8 cellular contexts compared by ENCODE assay signal in the genomic region with DNA sequence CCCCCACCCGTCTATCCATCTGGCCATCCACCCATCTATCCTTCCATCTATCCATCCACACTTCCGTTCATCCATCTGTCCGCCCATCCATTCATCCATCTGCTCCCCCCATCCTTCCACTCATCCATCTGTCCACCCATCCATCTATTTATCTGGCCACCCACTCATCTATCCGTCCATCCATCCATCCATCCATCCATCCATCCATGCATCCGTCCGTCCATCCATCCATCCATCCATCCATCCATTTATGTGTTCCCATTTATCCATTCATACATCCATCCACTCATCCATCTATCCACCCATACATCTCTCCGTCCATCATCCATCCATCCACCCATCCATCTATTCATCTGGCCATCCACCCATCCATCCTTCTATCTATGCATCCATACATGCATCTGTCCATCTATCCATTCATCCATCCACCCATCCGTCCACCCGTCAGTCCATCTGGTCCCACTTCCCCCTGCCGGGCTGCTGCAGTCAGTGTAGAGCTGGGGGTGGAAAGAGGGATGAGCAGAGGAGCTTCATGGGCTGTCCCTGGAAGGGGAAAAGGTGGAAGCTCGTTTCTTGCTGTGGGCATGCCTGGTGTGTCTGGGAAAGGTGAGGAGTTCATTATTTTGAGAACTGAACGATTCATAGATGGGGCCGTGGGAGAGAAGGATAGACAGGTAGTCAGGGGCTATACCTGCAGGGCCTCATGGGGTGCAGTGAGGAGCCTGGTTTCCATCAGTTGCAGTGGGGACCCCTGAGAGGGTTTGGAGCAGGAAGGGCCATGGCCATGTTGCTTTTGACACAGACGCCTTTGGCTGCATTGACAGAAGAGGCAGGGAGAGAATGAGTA. TPM values are rescaled to one million over a fixed set of nuclear protein-coding genes. Genes with fewer than 3 reads are reported as not detected.
DNase-seq lines count a peak whose midpoint lies in the region; ATAC-seq and TF ChIP-seq lines count a peak whose summit lies in the region.

No MANE protein-coding gene starts in this region.

- no peaks in the 10 kb centered on the region for H3K36me3 ChIP-seq in suprapubic skin

- H3K36me3 Mint-ChIP-seq in activated CD4-positive, alpha-beta T cell treated with anti-CD3 and anti-CD28 coated beads for 36 hours (ENCODE audit: low read depth), result peaks cover 3% of the 10 kb centered on the region
- H3K36me3 Mint-ChIP-seq in activated naive CD8-positive, alpha-beta T cell treated with anti-CD3 and anti-CD28 coated beads, Interleukin-2, amount 50 U/mL, for 24 hours (ENCODE audit: low read depth), result no peaks in the 10 kb centered on the region

- peak overlapping the region; percentile 76 for H3K4me3 ChIP-seq in suprapubic skin

- no peak for ATAC-seq in activated CD4-positive, alpha-beta T cell treated with anti-CD3 and anti-CD28 coated beads for 36 hours
- ATAC-seq in activated naive CD8-positive, alpha-beta T cell treated with anti-CD3 and anti-CD28 coated beads, Interleukin-2, amount 50 U/mL, for 24 hours, result no peak
- no peak for ATAC-seq in GM18519 (IDR thresholded peaks at IDR 0.05; ENCODE audit: low FRiP score, unreplicated experiment)

- H3K27ac Mint-ChIP-seq in activated CD4-positive, alpha-beta T cell treated with anti-CD3 and anti-CD28 coated beads for 36 hours, result peak overlapping the region; percentile 33
- peak overlapping the region; percentile 73 for H3K27ac Mint-ChIP-seq in activated naive CD8-positive, alpha-beta T cell treated with anti-CD3 and anti-CD28 coated beads, Interleukin-2, amount 50 U/mL, for 24 hours

- POLR2A ChIA-PET in activated CD4-positive, alpha-beta T cell treated with anti-CD3 and anti-CD28 coated beads for 36 hours (lab: Charles Lee), result no interaction called here

- no peaks in the 10 kb centered on the region for H3K9me3 Mint-ChIP-seq in activated CD4-positive, alpha-beta T cell treated with anti-CD3 and anti-CD28 coated beads for 36 hours (ENCODE audit: low read depth)
- no peaks in the 10 kb centered on the region for H3K9me3 Mint-ChIP-seq in activated naive CD8-positive, alpha-beta T cell treated with anti-CD3 and anti-CD28 coated beads, Interleukin-2, amount 50 U/mL, for 24 hours

- no peak for TF ChIP-seq CTCF in suprapubic skin (IDR thresholded peaks at IDR 0.05)

- no peaks in the 10 kb centered on the region for H3K27me3 ChIP-seq in layer of hippocampus (ENCODE audit: control insufficient read depth, insufficient read depth, low read length)
- H3K27me3 ChIP-seq in suprapubic skin, result no peaks in the 10 kb centered on the region

- H3K4me1 Mint-ChIP-seq in activated CD4-positive, alpha-beta T cell treated with anti-CD3 and anti-CD28 coated beads for 36 hours, result peaks cover 20% of the 10 kb centered on the region
- peaks cover 23% of the 10 kb centered on the region for H3K4me1 Mint-ChIP-seq in activated naive CD8-positive, alpha-beta T cell treated with anti-CD3 and anti-CD28 coated beads, Interleukin-2, amount 50 U/mL, for 24 hours

- WGBS in suprapubic skin, result 80% methylated on average over 14 of the region's 14 CpGs

- CTCF ChIA-PET in activated CD4-positive, alpha-beta T cell treated with anti-CD3 and anti-CD28 coated beads for 36 hours (lab: Charles Lee), result interaction anchor here (1.0 kb wide), 1 partner anchor 38 kb away, joined by 4 read pairs; a partner anchor contains a TSS

- TF ChIP-seq EP300 in suprapubic skin (IDR thresholded peaks at IDR 0.05), result no peak

- peak overlapping the region; percentile 58 for H3K4me3 Mint-ChIP-seq in activated CD4-positive, alpha-beta T cell treated with anti-CD3 and anti-CD28 coated beads for 36 hours
- H3K4me3 Mint-ChIP-seq in activated naive CD8-positive, alpha-beta T cell treated with anti-CD3 and anti-CD28 coated beads, Interleukin-2, amount 50 U/mL, for 24 hours, result peak overlapping the region; percentile 74

- H3K4me1 ChIP-seq in suprapubic skin, result peaks cover 30% of the 10 kb centered on the region

- H3K9me3 ChIP-seq in suprapubic skin, result no peaks in the 10 kb centered on the region

- no peak for TF ChIP-seq POLR2A in suprapubic skin (IDR thresholded peaks at IDR 0.05)

- DNase-seq in activated CD4-positive, alpha-beta T cell treated with anti-CD3 and anti-CD28 coated beads for 36 hours, result no peak
- DNase-seq in activated CD4-positive, alpha-beta T cell treated with anti-CD3 and anti-CD28 coated beads for 4 hours, result no peak
- no peak for DNase-seq in activated naive CD8-positive, alpha-beta T cell treated with anti-CD3 and anti-CD28 coated beads, Interleukin-2, amount 50 U/mL, for 24 hours
- DNase-seq in suprapubic skin (ENCODE audit: low spot score in 2 of 2) (no peak), HCEC 1CT (no peak), NCI-H2081 treated with DMSO at 0.1 percent for 48 hours (lab: John Stamatoyannopoulos, UW) (no peak)

- H3K27me3 Mint-ChIP-seq in activated CD4-positive, alpha-beta T cell treated with anti-CD3 and anti-CD28 coated beads for 36 hours, result no peaks in the 10 kb centered on the region
- H3K27me3 Mint-ChIP-seq in activated naive CD8-positive, alpha-beta T cell treated with anti-CD3 and anti-CD28 coated beads, Interleukin-2, amount 50 U/mL, for 24 hours, result peaks cover 4% of the 10 kb centered on the region

- H3K27ac ChIP-seq in layer of hippocampus (ENCODE audit: low read depth, low read length) (peak overlapping the region; percentile 96), suprapubic skin (no peak overlapping the region)

- intact Hi-C loops in activated CD4-positive, alpha-beta T cell treated with anti-CD3 and anti-CD28 coated beads for 36 hours (cut with DNase I, micrococcal nuclease), result loop anchor here (2.0 to 10.0 kb wide), 7 partner anchors 39 to 1697 kb away; a partner anchor contains a TSS

RNA-seq across cellular contexts. Expression of a gene that starts 0.8 kb away (rescaled TPM):
- 1 to 10 TPM; 2.0 to 3.2 TPM for total RNA-seq in activated CD4-positive, alpha-beta T cell treated with anti-CD3 and anti-CD28 coated beads for 36 hours
- 10 to 100 TPM; 11.6 to 19.0 (median 15.1) TPM for total RNA-seq in suprapubic skin

RNA-seq across cellular contexts. Expression of a gene that starts 1.4 kb away (rescaled TPM):
- 10 to 100 TPM; 50.9 to 52.1 TPM for total RNA-seq in activated CD4-positive, alpha-beta T cell treated with anti-CD3 and anti-CD28 coated beads for 36 hours
- 10 to 100 TPM; 37.2 to 67.1 (median 58.1) TPM for total RNA-seq in suprapubic skin

RNA-seq across cellular contexts. Expression of a gene that starts 8.4 kb away (rescaled TPM):
- 1,000 to 10,000 TPM; 1,452 to 1,530 TPM for total RNA-seq in activated CD4-positive, alpha-beta T cell treated with anti-CD3 and anti-CD28 coated beads for 36 hours
- 100 to 1,000 TPM; 420 to 822 (median 688) TPM for total RNA-seq in suprapubic skin

RNA-seq across cellular contexts. Expression of a gene that starts 38.3 kb away (rescaled TPM):
- total RNA-seq in activated CD4-positive, alpha-beta T cell treated with anti-CD3 and anti-CD28 coated beads for 36 hours, result 100 to 1,000 TPM; 287 to 315 TPM
- 10 to 100 TPM; 42.1 to 57.4 (median 47.7) TPM for total RNA-seq in suprapubic skin

RNA-seq across cellular contexts. Expression of a gene that starts 38.8 kb away (rescaled TPM):
- not detected for total RNA-seq in activated CD4-positive, alpha-beta T cell treated with anti-CD3 and anti-CD28 coated beads for 36 hours
- total RNA-seq in suprapubic skin, result under 1 TPM in 1 of 4 donors, not detected in 3; 0.24 TPM
